9 cellular contexts compared by ENCODE assay signal in genomic region chr9:111937301-111937700, GRCh38. TPM values are rescaled to one million over a fixed set of nuclear protein-coding genes. Genes with fewer than 3 reads are reported as not detected.
DNase-seq lines count a peak whose midpoint lies in the region; ATAC-seq, FAIRE-seq and TF ChIP-seq lines count a peak whose summit lies in the region.
"Had no signal": no experiment of that assay in that cellular context is flagged by ENCODE, and none has a peak within 500 bp of the region (broad histone marks: within the 10 kb centered on the region; RNA-seq: fewer than 3 reads in every experiment).

No MANE protein-coding gene starts in this region.

- POLR2A ChIA-PET in activated CD4-positive, alpha-beta memory T cell treated with anti-CD3 and anti-CD28 coated beads for 36 hours (lab: Charles Lee): interaction anchor here (0.6 to 2.0 kb wide), 6 partner anchors 10 to 102 kb away, joined by 3 to 10 read pairs (median 3); no protein-coding TSS in a partner anchor

- H3K27me3 Mint-ChIP-seq in activated T-cell treated with anti-CD3 and anti-CD28 coated beads, Interleukin-2, amount 50 U/mL, for 24 hours: no peaks in the 10 kb centered on the region
- no peaks in the 10 kb centered on the region for H3K27me3 Mint-ChIP-seq in activated CD4-positive, alpha-beta memory T cell treated with anti-CD3 and anti-CD28 coated beads for 36 hours
- no peaks in the 10 kb centered on the region for H3K27me3 Mint-ChIP-seq in stimulated activated memory B cell treated with anti-CD40 and anti-IgM and Interleukin-4, amounts not matched to agents 10 μg/mL and 1 μg/mL and 100 μg/mL, for 72 hours

- CTCF ChIA-PET in activated CD4-positive, alpha-beta memory T cell treated with anti-CD3 and anti-CD28 coated beads for 36 hours (lab: Charles Lee): interaction anchor here (0.6 to 1.6 kb wide), 7 partner anchors 17 to 331 kb away, joined by 3 to 5 read pairs (median 3); no protein-coding TSS in a partner anchor

- H2AFZ ChIP-seq in keratinocyte (ENCODE audit: control insufficient read depth, low read length): no peak overlapping the region

- no peaks in the 10 kb centered on the region for H4K20me1 ChIP-seq in keratinocyte (ENCODE audit: control insufficient read depth, extremely low read depth, insufficient read depth, low read length)

- peaks cover 44% of the 10 kb centered on the region for H3K4me1 Mint-ChIP-seq in activated T-cell treated with anti-CD3 and anti-CD28 coated beads, Interleukin-2, amount 50 U/mL, for 24 hours (ENCODE audit: low read depth)
- peaks cover 23% of the 10 kb centered on the region for H3K4me1 Mint-ChIP-seq in activated CD4-positive, alpha-beta memory T cell treated with anti-CD3 and anti-CD28 coated beads for 36 hours (ENCODE audit: low read depth)
- peaks cover 24% of the 10 kb centered on the region for H3K4me1 Mint-ChIP-seq in stimulated activated memory B cell treated with anti-CD40 and anti-IgM and Interleukin-4, amounts not matched to agents 10 μg/mL and 1 μg/mL and 100 μg/mL, for 72 hours

- intact Hi-C loops in activated CD4-positive, alpha-beta memory T cell treated with anti-CD3 and anti-CD28 coated beads for 36 hours (cut with micrococcal nuclease): no loop called here

- H3K27ac ChIP-seq in keratinocyte (ENCODE audit: control insufficient read depth, insufficient read depth, low read length): peak overlapping the region; percentile 19

- H3K36me3 Mint-ChIP-seq in activated T-cell treated with anti-CD3 and anti-CD28 coated beads, Interleukin-2, amount 50 U/mL, for 24 hours (ENCODE audit: low read depth): peaks cover 50% of the 10 kb centered on the region
- peaks cover 22% of the 10 kb centered on the region for H3K36me3 Mint-ChIP-seq in activated CD4-positive, alpha-beta memory T cell treated with anti-CD3 and anti-CD28 coated beads for 36 hours
- H3K36me3 Mint-ChIP-seq in stimulated activated memory B cell treated with anti-CD40 and anti-IgM and Interleukin-4, amounts not matched to agents 10 μg/mL and 1 μg/mL and 100 μg/mL, for 72 hours: peaks cover 46% of the 10 kb centered on the region

- no peaks in the 10 kb centered on the region for H3K79me2 ChIP-seq in keratinocyte (ENCODE audit: control insufficient read depth, insufficient read depth, low read length)

- H3K4me1 ChIP-seq in keratinocyte (ENCODE audit: control insufficient read depth, extremely low read depth, insufficient read depth, low read length): peaks cover 8% of the 10 kb centered on the region

- dilution Hi-C loops in keratinocyte (cut with MboI; ENCODE audit: extremely low pct_ligation_motif_present, low sequenced_read_pairs): no loop called here

- H3K27ac Mint-ChIP-seq in activated T-cell treated with anti-CD3 and anti-CD28 coated beads, Interleukin-2, amount 50 U/mL, for 24 hours: peak overlapping the region; percentile 95
- peak overlapping the region; percentile 83 for H3K27ac Mint-ChIP-seq in activated CD4-positive, alpha-beta memory T cell treated with anti-CD3 and anti-CD28 coated beads for 36 hours
- H3K27ac Mint-ChIP-seq in stimulated activated memory B cell treated with anti-CD40 and anti-IgM and Interleukin-4, amounts not matched to agents 10 μg/mL and 1 μg/mL and 100 μg/mL, for 72 hours: peak overlapping the region; percentile 88

- TF ChIP-seq CTCF in keratinocyte (optimal IDR thresholded peaks at IDR 0.05 in 1 of 3, IDR thresholded peaks at IDR 0.05 in 1 of 3, conservative IDR thresholded peaks at IDR 0.05 in 1 of 3; ENCODE audit: extremely low read depth in 1 of 3, insufficient read depth in 2 of 3, low read length in 3 of 3): no peak

- no peak overlapping the region for H3K9ac ChIP-seq in keratinocyte (ENCODE audit: control insufficient read depth, extremely low read depth, insufficient read depth, low read length)

- no peak for FAIRE-seq in keratinocyte (lab: Jason Lieb, UNC)

- H3K9me1 ChIP-seq in keratinocyte (ENCODE audit: control insufficient read depth, extremely low read depth, insufficient read depth, low read length): no peaks in the 10 kb centered on the region

- no peaks in the 10 kb centered on the region for H3K9me3 ChIP-seq in keratinocyte (ENCODE audit: control insufficient read depth, low read depth, low read length)

- no peak for ATAC-seq in stimulated activated memory B cell treated with anti-CD40 and anti-IgM and Interleukin-4, amounts not matched to agents 10 μg/mL and 1 μg/mL and 100 μg/mL, for 72 hours
- ATAC-seq in GM19463 (IDR thresholded peaks at IDR 0.05; ENCODE audit: unreplicated experiment) (no peak), HG03378 (IDR thresholded peaks at IDR 0.05; ENCODE audit: unreplicated experiment) (no peak)

- peak overlapping the region; percentile 65 for H3K4me3 Mint-ChIP-seq in activated T-cell treated with anti-CD3 and anti-CD28 coated beads, Interleukin-2, amount 50 U/mL, for 24 hours
- peak overlapping the region; percentile 53 for H3K4me3 Mint-ChIP-seq in activated CD4-positive, alpha-beta memory T cell treated with anti-CD3 and anti-CD28 coated beads for 36 hours
- H3K4me3 Mint-ChIP-seq in stimulated activated memory B cell treated with anti-CD40 and anti-IgM and Interleukin-4, amounts not matched to agents 10 μg/mL and 1 μg/mL and 100 μg/mL, for 72 hours: peak overlapping the region; percentile 46

- no peak overlapping the region for H3K4me2 ChIP-seq in keratinocyte (ENCODE audit: control insufficient read depth, extremely low read depth, insufficient read depth, low read depth, low read length)

- DNase-seq in activated T-cell treated with anti-CD3 and anti-CD28 coated beads, Interleukin-2, amount 50 U/mL, for 24 hours: no peak
- DNase-seq in activated T-cell treated with anti-CD3 and anti-CD28 coated beads, Interleukin-2, amount 50 U/mL, for 48 hours: no peak
- no peak for DNase-seq in activated CD4-positive, alpha-beta memory T cell treated with anti-CD3 and anti-CD28 coated beads for 36 hours
- no peak for DNase-seq in keratinocyte (ENCODE audit: low read depth, low spot score)
- DNase-seq in stimulated activated naive CD4-positive, alpha-beta T cell (lab: John Stamatoyannopoulos, UW): no peak
- DNase-seq: retina had no signal

- H3K4me3 ChIP-seq in keratinocyte (ENCODE audit: control insufficient read depth in 2 of 3, extremely low read depth in 1 of 3, insufficient read depth in 2 of 3, low read depth in 1 of 3, low read length in 3 of 3): no peak overlapping the region

- no peaks in the 10 kb centered on the region for H3K27me3 ChIP-seq in keratinocyte (ENCODE audit: control insufficient read depth, extremely low read depth, insufficient read depth, low read length)

- peaks cover 0 to 12% of the 10 kb centered on the region in 2 experiments for H3K36me3 ChIP-seq in keratinocyte (ENCODE audit: control insufficient read depth in 2 of 2, extremely low read depth in 1 of 2, insufficient read depth in 2 of 2, low read length in 2 of 2)

- no peaks in the 10 kb centered on the region for H3K9me3 Mint-ChIP-seq in activated T-cell treated with anti-CD3 and anti-CD28 coated beads, Interleukin-2, amount 50 U/mL, for 24 hours
- no peaks in the 10 kb centered on the region for H3K9me3 Mint-ChIP-seq in activated CD4-positive, alpha-beta memory T cell treated with anti-CD3 and anti-CD28 coated beads for 36 hours
- H3K9me3 Mint-ChIP-seq in stimulated activated memory B cell treated with anti-CD40 and anti-IgM and Interleukin-4, amounts not matched to agents 10 μg/mL and 1 μg/mL and 100 μg/mL, for 72 hours: no peaks in the 10 kb centered on the region

RNA-seq across cellular contexts. Expression of gene UGCG, which starts 40.7 kb away (rescaled TPM):
- total RNA-seq in activated CD4-positive, alpha-beta memory T cell treated with anti-CD3 and anti-CD28 coated beads for 36 hours: 10 to 100 TPM; 12.4 to 13.5 TPM
- polyA plus RNA-seq in keratinocyte: 29.0 to 49.8 TPM (median 30.1 TPM) in 3 replicates
- 145 TPM for polyA plus RNA-seq in keratinocyte (2011; ENCODE audit: low read depth)
- 13.4 and 26.8 TPM in 2 replicates for polyA plus RNA-seq in keratinocyte (2011; cell fraction: cytosol; rRNA removed)
- 33.9 and 53.9 TPM in 2 replicates for polyA plus RNA-seq in keratinocyte (2011; cell fraction: nucleus; rRNA removed)
- polyA plus RNA-seq in keratinocyte (2012; ENCODE audit: low replicate concordance): 21.3 and 63.4 TPM in 2 replicates
- polyA minus RNA-seq in keratinocyte: 11.8 to 40.9 TPM (median 19.6 TPM) in 3 replicates
- 46.6 TPM for polyA minus RNA-seq in keratinocyte (2011; cell fraction: cytosol; rRNA and poly(A)+ RNA removed)
- polyA minus RNA-seq in keratinocyte (2011; cell fraction: nucleus; rRNA and poly(A)+ RNA removed): 46.6 and 79.5 TPM in 2 replicates
